10 cellular contexts compared by ENCODE assay signal in genomic region chr3:104805042-104805441, GRCh38.
"Had no signal": no experiment of that assay in that cellular context is flagged by ENCODE, and none has a peak within 500 bp of the region (broad histone marks: within the 10 kb centered on the region; RNA-seq: fewer than 3 reads in every experiment).

No MANE protein-coding gene starts in this region.

- H3K36me3 ChIP-seq: upper lobe of left lung had no signal

- DNase-seq: activated CD4-positive, alpha-beta T cell treated with anti-CD3 and anti-CD28 coated beads, Interleukin-2, amount 10 ng/mL, durations not matched to agents 7 days and 5 days; activated CD8-positive, alpha-beta memory T cell treated with anti-CD3 and anti-CD28 coated beads for 24 hours; activated gamma-delta T cell treated with Interleukin-2 at 50 U/mL for 16 hours; amygdala; body of pancreas; caudate nucleus; islet precursor cell; midbrain; upper lobe of left lung had no signal

- H3K9me3 ChIP-seq: body of pancreas, upper lobe of left lung had no signal

- H3K27me3 ChIP-seq: body of pancreas, hepatocyte, upper lobe of left lung had no signal

- H3K27ac ChIP-seq: body of pancreas, hepatocyte, upper lobe of left lung had no signal

- H3K4me3 ChIP-seq: body of pancreas, hepatocyte, upper lobe of left lung had no signal

- H3K4me1 ChIP-seq: upper lobe of left lung had no signal
